Comparison of ENCODE assay signal across 2 cellular contexts in the genomic region with DNA sequence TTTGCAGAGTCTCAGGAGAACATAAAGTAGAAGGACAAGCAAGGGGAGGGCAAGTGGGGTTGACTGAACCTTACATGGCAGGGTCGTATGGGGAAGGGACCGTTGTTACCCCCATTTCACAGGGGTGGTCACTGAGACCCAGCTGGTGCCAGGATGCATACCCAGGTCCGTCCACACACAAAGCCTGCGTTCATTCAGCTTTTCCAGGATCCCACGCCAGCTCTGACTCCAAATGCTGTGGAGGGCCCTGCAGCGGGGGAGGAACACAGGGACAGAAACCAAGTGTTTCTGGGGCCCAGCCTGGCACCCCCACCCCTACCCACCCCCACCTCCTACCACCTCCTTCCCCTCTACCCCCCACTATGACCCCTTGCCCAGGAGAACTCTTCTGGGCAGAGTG.
TF ChIP-seq lines count a peak whose summit lies in the region.

No MANE protein-coding gene starts in this region.

TF ChIP-seq in SK-N-SH, 30 proteins besides CTCF, POLR2A, EP300 and RAD21 (continued from another document):
- TF ChIP-seq, protein P1, sequence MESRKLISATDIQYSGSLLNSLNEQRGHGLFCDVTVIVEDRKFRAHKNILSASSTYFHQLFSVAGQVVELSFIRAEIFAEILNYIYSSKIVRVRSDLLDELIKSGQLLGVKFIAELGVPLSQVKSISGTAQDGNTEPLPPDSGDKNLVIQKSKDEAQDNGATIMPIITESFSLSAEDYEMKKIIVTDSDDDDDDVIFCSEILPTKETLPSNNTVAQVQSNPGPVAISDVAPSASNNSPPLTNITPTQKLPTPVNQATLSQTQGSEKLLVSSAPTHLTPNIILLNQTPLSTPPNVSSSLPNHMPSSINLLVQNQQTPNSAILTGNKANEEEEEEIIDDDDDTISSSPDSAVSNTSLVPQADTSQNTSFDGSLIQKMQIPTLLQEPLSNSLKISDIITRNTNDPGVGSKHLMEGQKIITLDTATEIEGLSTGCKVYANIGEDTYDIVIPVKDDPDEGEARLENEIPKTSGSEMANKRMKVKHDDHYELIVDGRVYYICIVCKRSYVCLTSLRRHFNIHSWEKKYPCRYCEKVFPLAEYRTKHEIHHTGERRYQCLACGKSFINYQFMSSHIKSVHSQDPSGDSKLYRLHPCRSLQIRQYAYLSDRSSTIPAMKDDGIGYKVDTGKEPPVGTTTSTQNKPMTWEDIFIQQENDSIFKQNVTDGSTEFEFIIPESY (IDR thresholded peaks at IDR 0.05; ENCODE audit: borderline replicate concordance, low read depth): no peak
- TF ChIP-seq RFX5 (IDR thresholded peaks at IDR 0.05; ENCODE audit: low read length) (no peak), EZH2phosphoT487 (IDR thresholded peaks at IDR 0.05; ENCODE audit: borderline replicate concordance, low read depth) (no peak), FOXM1 (IDR thresholded peaks at IDR 0.05; ENCODE audit: low read depth) (no peak), GATA2 (CRISPR knock-in tag; IDR thresholded peaks at IDR 0.05) (no peak), TAF1 (IDR thresholded peaks at IDR 0.05; ENCODE audit: borderline replicate concordance, low read depth, low read length) (no peak), MEF2A (IDR thresholded peaks at IDR 0.05; ENCODE audit: borderline replicate concordance, low read depth) (no peak), SMC3 (IDR thresholded peaks at IDR 0.05; ENCODE audit: low read depth, low read length) (no peak), FOXJ3 (CRISPR knock-in tag; IDR thresholded peaks at IDR 0.05) (no peak), RXRA (IDR thresholded peaks at IDR 0.05; ENCODE audit: borderline replicate concordance, low read depth) (no peak)
- TF ChIP-seq, protein P2, sequence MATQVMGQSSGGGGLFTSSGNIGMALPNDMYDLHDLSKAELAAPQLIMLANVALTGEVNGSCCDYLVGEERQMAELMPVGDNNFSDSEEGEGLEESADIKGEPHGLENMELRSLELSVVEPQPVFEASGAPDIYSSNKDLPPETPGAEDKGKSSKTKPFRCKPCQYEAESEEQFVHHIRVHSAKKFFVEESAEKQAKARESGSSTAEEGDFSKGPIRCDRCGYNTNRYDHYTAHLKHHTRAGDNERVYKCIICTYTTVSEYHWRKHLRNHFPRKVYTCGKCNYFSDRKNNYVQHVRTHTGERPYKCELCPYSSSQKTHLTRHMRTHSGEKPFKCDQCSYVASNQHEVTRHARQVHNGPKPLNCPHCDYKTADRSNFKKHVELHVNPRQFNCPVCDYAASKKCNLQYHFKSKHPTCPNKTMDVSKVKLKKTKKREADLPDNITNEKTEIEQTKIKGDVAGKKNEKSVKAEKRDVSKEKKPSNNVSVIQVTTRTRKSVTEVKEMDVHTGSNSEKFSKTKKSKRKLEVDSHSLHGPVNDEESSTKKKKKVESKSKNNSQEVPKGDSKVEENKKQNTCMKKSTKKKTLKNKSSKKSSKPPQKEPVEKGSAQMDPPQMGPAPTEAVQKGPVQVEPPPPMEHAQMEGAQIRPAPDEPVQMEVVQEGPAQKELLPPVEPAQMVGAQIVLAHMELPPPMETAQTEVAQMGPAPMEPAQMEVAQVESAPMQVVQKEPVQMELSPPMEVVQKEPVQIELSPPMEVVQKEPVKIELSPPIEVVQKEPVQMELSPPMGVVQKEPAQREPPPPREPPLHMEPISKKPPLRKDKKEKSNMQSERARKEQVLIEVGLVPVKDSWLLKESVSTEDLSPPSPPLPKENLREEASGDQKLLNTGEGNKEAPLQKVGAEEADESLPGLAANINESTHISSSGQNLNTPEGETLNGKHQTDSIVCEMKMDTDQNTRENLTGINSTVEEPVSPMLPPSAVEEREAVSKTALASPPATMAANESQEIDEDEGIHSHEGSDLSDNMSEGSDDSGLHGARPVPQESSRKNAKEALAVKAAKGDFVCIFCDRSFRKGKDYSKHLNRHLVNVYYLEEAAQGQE (IDR thresholded peaks at IDR 0.05; ENCODE audit: low read depth, low read length): no peak
- TF ChIP-seq, protein P3, sequence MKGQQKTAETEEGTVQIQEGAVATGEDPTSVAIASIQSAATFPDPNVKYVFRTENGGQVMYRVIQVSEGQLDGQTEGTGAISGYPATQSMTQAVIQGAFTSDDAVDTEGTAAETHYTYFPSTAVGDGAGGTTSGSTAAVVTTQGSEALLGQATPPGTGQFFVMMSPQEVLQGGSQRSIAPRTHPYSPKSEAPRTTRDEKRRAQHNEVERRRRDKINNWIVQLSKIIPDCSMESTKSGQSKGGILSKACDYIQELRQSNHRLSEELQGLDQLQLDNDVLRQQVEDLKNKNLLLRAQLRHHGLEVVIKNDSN (IDR thresholded peaks at IDR 0.05; ENCODE audit: borderline replicate concordance, low read depth): no peak

TF ChIP-seq in SK-N-SH treated with all-trans-retinoic acid at 6 μM for 48 hours, 23 proteins besides CTCF, POLR2A, EP300 and RAD21 (continued from another document):
- TF ChIP-seq, protein P4, sequence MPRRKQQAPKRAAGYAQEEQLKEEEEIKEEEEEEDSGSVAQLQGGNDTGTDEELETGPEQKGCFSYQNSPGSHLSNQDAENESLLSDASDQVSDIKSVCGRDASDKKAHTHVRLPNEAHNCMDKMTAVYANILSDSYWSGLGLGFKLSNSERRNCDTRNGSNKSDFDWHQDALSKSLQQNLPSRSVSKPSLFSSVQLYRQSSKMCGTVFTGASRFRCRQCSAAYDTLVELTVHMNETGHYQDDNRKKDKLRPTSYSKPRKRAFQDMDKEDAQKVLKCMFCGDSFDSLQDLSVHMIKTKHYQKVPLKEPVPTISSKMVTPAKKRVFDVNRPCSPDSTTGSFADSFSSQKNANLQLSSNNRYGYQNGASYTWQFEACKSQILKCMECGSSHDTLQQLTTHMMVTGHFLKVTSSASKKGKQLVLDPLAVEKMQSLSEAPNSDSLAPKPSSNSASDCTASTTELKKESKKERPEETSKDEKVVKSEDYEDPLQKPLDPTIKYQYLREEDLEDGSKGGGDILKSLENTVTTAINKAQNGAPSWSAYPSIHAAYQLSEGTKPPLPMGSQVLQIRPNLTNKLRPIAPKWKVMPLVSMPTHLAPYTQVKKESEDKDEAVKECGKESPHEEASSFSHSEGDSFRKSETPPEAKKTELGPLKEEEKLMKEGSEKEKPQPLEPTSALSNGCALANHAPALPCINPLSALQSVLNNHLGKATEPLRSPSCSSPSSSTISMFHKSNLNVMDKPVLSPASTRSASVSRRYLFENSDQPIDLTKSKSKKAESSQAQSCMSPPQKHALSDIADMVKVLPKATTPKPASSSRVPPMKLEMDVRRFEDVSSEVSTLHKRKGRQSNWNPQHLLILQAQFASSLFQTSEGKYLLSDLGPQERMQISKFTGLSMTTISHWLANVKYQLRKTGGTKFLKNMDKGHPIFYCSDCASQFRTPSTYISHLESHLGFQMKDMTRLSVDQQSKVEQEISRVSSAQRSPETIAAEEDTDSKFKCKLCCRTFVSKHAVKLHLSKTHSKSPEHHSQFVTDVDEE (CRISPR knock-in tag; IDR thresholded peaks at IDR 0.05): no peak
- TF ChIP-seq ZFP3 (CRISPR knock-in tag; IDR thresholded peaks at IDR 0.05) (no peak), ZNF565 (CRISPR knock-in tag; conservative IDR thresholded peaks at IDR 0.05; ENCODE audit: low read depth) (no peak), TCF4 (CRISPR knock-in tag; IDR thresholded peaks at IDR 0.05; ENCODE audit: borderline replicate concordance) (no peak), TOX (CRISPR knock-in tag; IDR thresholded peaks at IDR 0.05; ENCODE audit: borderline replicate concordance) (no peak), SNAI2 (CRISPR knock-in tag; IDR thresholded peaks at IDR 0.05) (no peak), ZC3H10 (CRISPR knock-in tag; IDR thresholded peaks at IDR 0.05) (no peak), GLIS3 (CRISPR knock-in tag; IDR thresholded peaks at IDR 0.05) (no peak), PPARA (CRISPR knock-in tag; IDR thresholded peaks at IDR 0.05; ENCODE audit: borderline replicate concordance) (no peak), ISL1 (CRISPR knock-in tag; IDR thresholded peaks at IDR 0.05) (no peak)
- TF ChIP-seq, protein P5, sequence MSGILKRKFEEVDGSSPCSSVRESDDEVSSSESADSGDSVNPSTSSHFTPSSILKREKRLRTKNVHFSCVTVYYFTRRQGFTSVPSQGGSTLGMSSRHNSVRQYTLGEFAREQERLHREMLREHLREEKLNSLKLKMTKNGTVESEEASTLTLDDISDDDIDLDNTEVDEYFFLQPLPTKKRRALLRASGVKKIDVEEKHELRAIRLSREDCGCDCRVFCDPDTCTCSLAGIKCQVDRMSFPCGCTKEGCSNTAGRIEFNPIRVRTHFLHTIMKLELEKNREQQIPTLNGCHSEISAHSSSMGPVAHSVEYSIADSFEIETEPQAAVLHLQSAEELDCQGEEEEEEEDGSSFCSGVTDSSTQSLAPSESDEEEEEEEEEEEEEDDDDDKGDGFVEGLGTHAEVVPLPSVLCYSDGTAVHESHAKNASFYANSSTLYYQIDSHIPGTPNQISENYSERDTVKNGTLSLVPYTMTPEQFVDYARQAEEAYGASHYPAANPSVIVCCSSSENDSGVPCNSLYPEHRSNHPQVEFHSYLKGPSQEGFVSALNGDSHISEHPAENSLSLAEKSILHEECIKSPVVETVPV (CRISPR knock-in tag; IDR thresholded peaks at IDR 0.05): no peak
